In genomic region chr4:168449740-168450442, GRCh38 we compare ENCODE assay signal across 10 cellular contexts. TPM values are rescaled to one million over a fixed set of nuclear protein-coding genes. Genes with fewer than 3 reads are reported as not detected.
DNase-seq lines count a peak whose midpoint lies in the region; ATAC-seq, FAIRE-seq and TF ChIP-seq lines count a peak whose summit lies in the region.
"Had no signal": no experiment of that assay in that cellular context is flagged by ENCODE, and none has a peak within 500 bp of the region (broad histone marks: within the 10 kb centered on the region; RNA-seq: fewer than 3 reads in every experiment).

No MANE protein-coding gene starts in this region.

- H4K91ac ChIP-seq in IMR-90 (ENCODE audit: insufficient read depth, low read depth, low read length) = no peak overlapping the region; the same call in 1 of the 2 replicates

- H3K4me1 Mint-ChIP-seq in CD4-positive, CD25-positive, alpha-beta regulatory T cell = peaks cover 15 to 28% (median 21%) of the 10 kb centered on the region in 4 donors
- H3K4me1 Mint-ChIP-seq in astrocyte (ENCODE audit: low read depth, unreplicated experiment) = peaks cover 47% of the 10 kb centered on the region

- peak overlapping the region; percentile 27 to 38 (median 28) for H3K27ac Mint-ChIP-seq in CD4-positive, CD25-positive, alpha-beta regulatory T cell
- H3K27ac Mint-ChIP-seq in astrocyte (ENCODE audit: unreplicated experiment) = peak overlapping the region; percentile 9

- CTCF ChIA-PET in IMR-90 (lab: Yijun Ruan, JAX) = no interaction called here

- peaks cover 45% of the 10 kb centered on the region for H3K36me3 ChIP-seq in CD4-positive, CD25-positive, alpha-beta regulatory T cell (ENCODE audit: control insufficient read depth, insufficient read depth, low read length)
- H3K36me3 ChIP-seq in IMR-90 (ENCODE audit: control insufficient read depth, insufficient read depth, low read length) (no peaks in the 10 kb centered on the region), astrocyte (ENCODE audit: insufficient read depth, low read length) (peaks cover 4% of the 10 kb centered on the region)

- H2AFZ ChIP-seq in IMR-90 (replicated peaks; ENCODE audit: low read length, poor library complexity) (no peak overlapping the region), astrocyte (ENCODE audit: low read depth, low read length) (no peak overlapping the region)

- no peak overlapping the region for H2AK9ac ChIP-seq in IMR-90 (replicated peaks; ENCODE audit: low read depth, low read length, poor library complexity)

- peak in 2 of 3 donors; percentile 1 to 35 for DNase-seq in CD4-positive, CD25-positive, alpha-beta regulatory T cell
- peak; percentile 83 for DNase-seq in IMR-90
- DNase-seq in astrocyte (ENCODE audit: low read depth) = peak; percentile 75
- no peak for DNase-seq in left colon
- DNase-seq in NCI-H524 (lab: John Stamatoyannopoulos, UW) = no peak
- no peak for DNase-seq in NCI-H128 (lab: John Stamatoyannopoulos, UW; ENCODE audit: unreplicated experiment)
- no peak for DNase-seq in NCI-H1092 treated with DMSO at 0.1 percent for 48 hours (lab: John Stamatoyannopoulos, UW)
- no peak for DNase-seq in retina
- DNase-seq: central memory CD4-positive, alpha-beta T cell had no signal

- H3K27ac ChIP-seq in CD4-positive, CD25-positive, alpha-beta regulatory T cell (ENCODE audit: insufficient read depth, low read length, poor library complexity, severe bottlenecking) = no peak overlapping the region
- H3K27ac ChIP-seq in IMR-90 (ENCODE audit: insufficient read depth, low read length) = no peak overlapping the region
- H3K27ac ChIP-seq in astrocyte (ENCODE audit: low read depth, low read length) = no peak overlapping the region
- H3K27ac ChIP-seq: tibial nerve had no signal

- no peak overlapping the region for H3K18ac ChIP-seq in IMR-90 (ENCODE audit: low read depth, low read length)

- 0 out of 2 replicates have a peak overlapping the region, but pooled peaks have one; percentile 32 for H2BK120ac ChIP-seq in IMR-90 (ENCODE audit: low read depth, low read length)

- no peak overlapping the region for H3K4ac ChIP-seq in IMR-90 (ENCODE audit: low read depth, low read length)

- H4K20me1 ChIP-seq in IMR-90 (ENCODE audit: insufficient read depth, low read length) = no peaks in the 10 kb centered on the region
- H4K20me1 ChIP-seq in astrocyte (ENCODE audit: insufficient read depth, low read length) = no peaks in the 10 kb centered on the region

- no peak overlapping the region for H3K23ac ChIP-seq in IMR-90 (ENCODE audit: low read depth, low read length)

- H3K4me1 ChIP-seq in CD4-positive, CD25-positive, alpha-beta regulatory T cell (ENCODE audit: control insufficient read depth, insufficient read depth, low read length, poor library complexity, severe bottlenecking) = no peaks in the 10 kb centered on the region
- no peaks in the 10 kb centered on the region; the same call in 1 of the 2 replicates for H3K4me1 ChIP-seq in IMR-90 (ENCODE audit: control insufficient read depth, insufficient read depth, low read length)
- peaks cover 15% of the 10 kb centered on the region for H3K4me1 ChIP-seq in astrocyte (ENCODE audit: insufficient read depth, low read length)
- H3K4me1 ChIP-seq: tibial nerve had no signal

- no peaks in the 10 kb centered on the region for H3K27me3 Mint-ChIP-seq in CD4-positive, CD25-positive, alpha-beta regulatory T cell
- no peaks in the 10 kb centered on the region for H3K27me3 Mint-ChIP-seq in astrocyte (ENCODE audit: low read depth, unreplicated experiment)

- no peak for TF ChIP-seq RAD21 in IMR-90 (IDR thresholded peaks at IDR 0.05; ENCODE audit: low read length)

- no peaks in the 10 kb centered on the region for H3K27me3 ChIP-seq in CD4-positive, CD25-positive, alpha-beta regulatory T cell (ENCODE audit: control insufficient read depth, insufficient read depth, low read length)
- H3K27me3 ChIP-seq in IMR-90 (ENCODE audit: control insufficient read depth, insufficient read depth, low read length) = no peaks in the 10 kb centered on the region
- no peaks in the 10 kb centered on the region for H3K27me3 ChIP-seq in astrocyte (ENCODE audit: insufficient read depth, low read length)
- H3K27me3 ChIP-seq: tibial nerve had no signal

- dilution Hi-C loops in IMR-90 (cut with HindIII; ENCODE audit: low sequenced_read_pairs, unreplicated experiment) = no loop called here

- no peak overlapping the region for H3K56ac ChIP-seq in IMR-90 (ENCODE audit: extremely low read depth, insufficient read depth, low read length)

- peak; percentile 43 for FAIRE-seq in astrocyte (lab: Jason Lieb, UNC)

- no peaks in the 10 kb centered on the region for H3K9me3 Mint-ChIP-seq in CD4-positive, CD25-positive, alpha-beta regulatory T cell
- no peaks in the 10 kb centered on the region for H3K9me3 Mint-ChIP-seq in astrocyte (ENCODE audit: unreplicated experiment)

- H3K9me1 ChIP-seq in IMR-90 (ENCODE audit: insufficient read depth, low read length) = no peaks in the 10 kb centered on the region

- H3K4me3 ChIP-seq in CD4-positive, CD25-positive, alpha-beta regulatory T cell (ENCODE audit: low read depth, low read length) = no peak overlapping the region
- H3K4me3 ChIP-seq in IMR-90 (ENCODE audit: insufficient read depth, low read depth, low read length) (no peak overlapping the region), astrocyte (ENCODE audit: insufficient read depth, low read depth, low read length) (no peak overlapping the region)
- H3K4me3 ChIP-seq: tibial nerve had no signal

- no peak overlapping the region for H3K4me3 Mint-ChIP-seq in CD4-positive, CD25-positive, alpha-beta regulatory T cell
- no peak overlapping the region for H3K4me3 Mint-ChIP-seq in astrocyte (ENCODE audit: unreplicated experiment)

- intact Hi-C loops in IMR-90 (cut with micrococcal nuclease) = no loop called here
- intact Hi-C loops in left colon (cut with DNase I, micrococcal nuclease) = no loop called here

- H4K8ac ChIP-seq in IMR-90 (ENCODE audit: low read depth in 2 of 2, low read length in 2 of 2) = no peak overlapping the region

- WGBS in IMR-90 (ENCODE audit: extremely low coverage in 2 of 2, insufficient read length in 1 of 2), 2 experiments = 67% methylated on average over 1 of the region's 5 CpGs; no CpG with 5 or more reads in 1 of the 2 experiments

- H2BK20ac ChIP-seq in IMR-90 (ENCODE audit: low read depth, low read length) = 0 out of 2 replicates have a peak overlapping the region, but pooled peaks have one; percentile 67

- peaks cover 54% of the 10 kb centered on the region for H3K36me3 Mint-ChIP-seq in CD4-positive, CD25-positive, alpha-beta regulatory T cell
- peaks cover 12% of the 10 kb centered on the region for H3K36me3 Mint-ChIP-seq in astrocyte (ENCODE audit: low read depth, unreplicated experiment)

- H3K4me2 ChIP-seq in IMR-90 (ENCODE audit: low read depth, low read length) (no peak overlapping the region), astrocyte (ENCODE audit: low read length) (no peak overlapping the region)

- no peaks in the 10 kb centered on the region for H3K79me2 ChIP-seq in astrocyte (ENCODE audit: insufficient read depth, low read length)

- TF ChIP-seq CTCF in IMR-90 (conservative IDR thresholded peaks at IDR 0.05; ENCODE audit: low read depth, low read length) = no peak
- TF ChIP-seq CTCF in astrocyte (IDR thresholded peaks at IDR 0.05; ENCODE audit: insufficient read depth, low read depth, low read length) = no peak

- H3K9ac ChIP-seq in IMR-90 (ENCODE audit: low read depth, low read length) (no peak overlapping the region), astrocyte (ENCODE audit: low read length) (no peak overlapping the region)

- no peak for ATAC-seq in CD4-positive, CD25-positive, alpha-beta regulatory T cell (ENCODE audit: low read depth in 2 of 2)
- ATAC-seq in IMR-90 (ENCODE audit: low read depth) = no peak
- peak; percentile 37 for ATAC-seq in left colon

- H3K79me1 ChIP-seq in IMR-90 (ENCODE audit: low read depth in 1 of 2, low read length in 2 of 2) = no peaks in the 10 kb centered on the region

- in situ Hi-C loops in IMR-90 (cut with MboI; ENCODE audit: low sequenced_read_pairs) = no loop called here

- no peak overlapping the region for H3K14ac ChIP-seq in IMR-90 (replicated peaks; ENCODE audit: low read depth, low read length)

- no peak for TF ChIP-seq POLR2A in IMR-90 (IDR thresholded peaks at IDR 0.05; ENCODE audit: low read depth, low read length)

- H2BK5ac ChIP-seq in IMR-90 (ENCODE audit: low read depth, low read length, poor library complexity, severe bottlenecking) = no peak overlapping the region

- BruUV-seq in IMR-90 (replicated peaks; lab: Mats Ljungman, UMichigan) = no TSS peak

- H3K9me3 ChIP-seq in CD4-positive, CD25-positive, alpha-beta regulatory T cell (ENCODE audit: control insufficient read depth in 2 of 2, low read length in 2 of 2) = no peaks in the 10 kb centered on the region
- H3K9me3 ChIP-seq in IMR-90 (ENCODE audit: control insufficient read depth, insufficient read depth, low read length) = no peaks in the 10 kb centered on the region
- no peaks in the 10 kb centered on the region for H3K9me3 ChIP-seq in astrocyte (ENCODE audit: insufficient read depth, low read depth, low read length)
- H3K9me3 ChIP-seq: tibial nerve had no signal

- no peak overlapping the region for H2AK5ac ChIP-seq in IMR-90 (ENCODE audit: low read depth, low read length)

- POLR2A ChIA-PET in IMR-90 (lab: Charles Lee; ENCODE audit: unreplicated experiment) = no interaction called here

- H4K5ac ChIP-seq in IMR-90 (ENCODE audit: low read depth, low read length) = no peak overlapping the region

- no peak overlapping the region; the same call in 1 of the 3 replicates for H2BK15ac ChIP-seq in IMR-90 (ENCODE audit: low read depth, low read length)

TF ChIP-seq in IMR-90, 13 proteins besides CTCF, POLR2A, EP300 and RAD21 (continues in another document):
- no peak for TF ChIP-seq MXI1 (IDR thresholded peaks at IDR 0.05; ENCODE audit: borderline replicate concordance, low read depth, low read length)
- TF ChIP-seq RCOR1 (IDR thresholded peaks at IDR 0.05; ENCODE audit: insufficient replicate concordance, low read length) = no peak
- no peak for TF ChIP-seq CHD1 (IDR thresholded peaks at IDR 0.05; ENCODE audit: low read depth, low read length)

RNA-seq across cellular contexts. Expression of gene DDX60L, which starts 30.4 kb away (rescaled TPM):
- total RNA-seq in CD4-positive, CD25-positive, alpha-beta regulatory T cell = 69.0 TPM
- 10 to 100 TPM; 20.6 to 28.8 (median 26.6) TPM for polyA plus RNA-seq in CD4-positive, CD25-positive, alpha-beta regulatory T cell
- total RNA-seq in IMR-90 (2012; rRNA removed) (9.5 and 11.9 TPM in 2 replicates), astrocyte (90.9 and 91.8 TPM in 2 replicates), left colon (10 to 100 TPM; 36.4 to 41.5 TPM)
- 4.3 and 6.4 TPM in 2 replicates for polyA plus RNA-seq in IMR-90 (2012; rRNA removed)
- polyA plus RNA-seq in IMR-90 (2012; cell fraction: cytosol; rRNA removed) = 1.1 and 2.7 TPM in 2 replicates
- polyA plus RNA-seq in IMR-90 (2012; cell fraction: nucleus; rRNA removed; ENCODE audit: low replicate concordance) = 2.2 and 26.7 TPM in 2 replicates

RNA-seq across cellular contexts. Expression of gene PALLD, which starts 47.0 kb away (rescaled TPM):
- total RNA-seq in CD4-positive, CD25-positive, alpha-beta regulatory T cell = 1.9 TPM
- polyA plus RNA-seq in CD4-positive, CD25-positive, alpha-beta regulatory T cell = 1 to 10 TPM in 1 of 4 donors, under 1 TPM in 2, not detected in 1; 0.37 to 1.0 (median 0.48) TPM
- 91.9 and 112 TPM in 2 replicates for total RNA-seq in IMR-90 (2012; rRNA removed)
- 71.0 and 91.0 TPM in 2 replicates for polyA plus RNA-seq in IMR-90 (2012; rRNA removed)
- polyA plus RNA-seq in IMR-90 (2012; cell fraction: cytosol; rRNA removed) = 44.9 and 48.4 TPM in 2 replicates
- polyA plus RNA-seq in IMR-90 (2012; cell fraction: nucleus; rRNA removed; ENCODE audit: low replicate concordance) = 75.8 and 98.2 TPM in 2 replicates
- total RNA-seq in astrocyte = 498 and 551 TPM in 2 replicates
- 100 to 1,000 TPM in 1 of 2 donors, 10 to 100 TPM in 1; 92.7 to 138 TPM for total RNA-seq in left colon

Comparison
In these comparisons a context has a peak if more than half of its experiments do, and no peak if none do; other contexts are left out.
1. DNase-seq: peak in CD4-positive, CD25-positive, alpha-beta regulatory T cell (2 of 3), IMR-90 (single experiment) and astrocyte (single experiment); none in left colon (0 of 2), NCI-H524 (0 of 2), NCI-H128 (single experiment), NCI-H1092 treated with DMSO at 0.1 percent for 48 hours (single experiment) and retina (single experiment).
2. RNA of gene PALLD, which starts 47.0 kb away (total RNA-seq): 498 to 551 TPM in astrocyte, 92.7 to 138 TPM in left colon and 91.9 to 112 TPM in IMR-90; 1.9 TPM in CD4-positive, CD25-positive, alpha-beta regulatory T cell (single experiment); every median in the first group is over 10 times any median in the second.